Comparison of ENCODE assay signal across 34 cellular contexts in the genomic region with DNA sequence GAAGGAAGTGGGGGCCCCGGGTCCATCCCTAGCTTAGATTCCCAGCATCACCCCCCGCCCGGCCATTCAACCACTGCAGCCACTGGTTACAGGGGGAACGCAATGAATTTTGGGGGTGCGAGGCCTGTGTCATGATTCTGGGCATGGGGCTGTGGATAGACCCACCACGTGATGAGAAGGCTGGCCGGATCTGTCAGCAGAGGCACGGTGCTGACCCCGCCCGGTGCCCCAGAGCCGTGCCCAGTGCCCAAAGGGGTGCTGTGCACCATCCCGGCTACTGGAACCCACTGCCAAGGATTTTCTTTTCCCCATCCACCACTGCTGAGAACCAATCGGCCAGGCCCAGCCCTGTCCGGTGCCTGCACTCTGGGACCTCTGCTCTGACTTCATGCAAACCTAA. TPM values are rescaled to one million over a fixed set of nuclear protein-coding genes. Genes with fewer than 3 reads are reported as not detected.
"Had no signal": no experiment of that assay in that cellular context is flagged by ENCODE, and none has a peak within 500 bp of the region (broad histone marks: within the 10 kb centered on the region; RNA-seq: fewer than 3 reads in every experiment).

No MANE protein-coding gene starts in this region.

- H3K4me3 Mint-ChIP-seq: central memory CD8-positive, alpha-beta T cell; dendritic cell treated with granulocyte-macrophage colony-stimulating factor and Interleukin-4, amounts not matched to agents 40 ng/mL and 50 ng/mL, for 4 days; endodermal cell; nephron progenitor cell; stimulated activated effector memory CD8-positive, alpha-beta T cell treated with anti-CD3 and anti-CD28 coated beads, Interleukin-12 subunit alpha, Interleukin-12 subunit beta, amount 100 ng/mL, for 72 hours had no signal

- H3K27me3 ChIP-seq: ovary, vagina had no signal

- H3K9me3 Mint-ChIP-seq: central memory CD8-positive, alpha-beta T cell had no signal

- H3K36me3 ChIP-seq: colonic mucosa, gastrocnemius medialis, left ventricle myocardium inferior, lower lobe of right lung, ovary, right atrium auricular region, sigmoid colon, stomach, tibial nerve, vagina had no signal

- H3K4me3 ChIP-seq: colonic mucosa, gastrocnemius medialis, left ventricle myocardium inferior, lower lobe of right lung, ovary, right atrium auricular region, sigmoid colon, stomach, tibial nerve, vagina had no signal

- H3K27ac ChIP-seq: colonic mucosa, epithelial cell of prostate, gastrocnemius medialis, left ventricle myocardium inferior, lower lobe of right lung, ovary, right atrium auricular region, sigmoid colon, stomach, tibial nerve, vagina had no signal

- ATAC-seq: gastrocnemius medialis; lower lobe of right lung; stimulated activated effector memory CD8-positive, alpha-beta T cell treated with anti-CD3 and anti-CD28 coated beads, Interleukin-12 subunit alpha, Interleukin-12 subunit beta, amount 100 ng/mL, for 72 hours had no signal

- H3K27ac Mint-ChIP-seq: dendritic cell treated with granulocyte-macrophage colony-stimulating factor and Interleukin-4, amounts not matched to agents 40 ng/mL and 50 ng/mL, for 4 days; endodermal cell; nephron progenitor cell; stimulated activated effector memory CD8-positive, alpha-beta T cell treated with anti-CD3 and anti-CD28 coated beads, Interleukin-12 subunit alpha, Interleukin-12 subunit beta, amount 100 ng/mL, for 72 hours had no signal

- H3K4me1 ChIP-seq: colonic mucosa, gastrocnemius medialis, left ventricle myocardium inferior had no signal

- H3K36me3 Mint-ChIP-seq: stimulated activated effector memory CD8-positive, alpha-beta T cell treated with anti-CD3 and anti-CD28 coated beads, Interleukin-12 subunit alpha, Interleukin-12 subunit beta, amount 100 ng/mL, for 72 hours had no signal

- H3K4me1 Mint-ChIP-seq: endodermal cell had no signal

- DNase-seq: colonic mucosa; effector CD8-positive, alpha-beta T cell; endodermal cell; foreskin fibroblast; gastrocnemius medialis; head of caudate nucleus; kidney glomerular epithelial cell; left colon; left ventricle myocardium inferior; lower lobe of right lung; naive thymus-derived CD8-positive, alpha-beta T cell; nephron progenitor cell; occipital lobe; ovary; sigmoid colon; stimulated activated CD4-positive, alpha-beta T cell treated with anti-CD3 and anti-CD28 coated beads, Interleukin-2, amount 100 ng/mL, for 24 hours; stimulated activated CD4-positive, alpha-beta T cell treated with anti-CD3 and anti-CD28 coated beads, Interleukin-4, amount 100 ng/mL, for 24 hours; stimulated activated naive CD4-positive, alpha-beta T cell treated with Interleukin-2 at 50 U/mL for 16 hours; stomach had no signal

- H3K9me3 ChIP-seq: colonic mucosa, gastrocnemius medialis, lower lobe of right lung, ovary, right atrium auricular region, sigmoid colon, vagina had no signal

RNA-seq across cellular contexts. Expression of a gene that starts 27.4 kb away (rescaled TPM):
- total RNA-seq: chondrocyte; colonic mucosa; endodermal cell; esophagus mucosa; gastrocnemius medialis; left colon; left ventricle myocardium inferior; mucosa of gallbladder; naive thymus-derived CD8-positive, alpha-beta T cell; occipital lobe; right atrium auricular region; skeletal muscle tissue; subcutaneous adipose tissue; temporal lobe; ureter; vagina had no signal
- polyA plus RNA-seq: naive thymus-derived CD8-positive, alpha-beta T cell; stomach had no signal

RNA-seq across cellular contexts. Expression of a gene that starts 43.1 kb away (rescaled TPM):
- total RNA-seq: chondrocyte, endodermal cell, glomerular endothelial cell had no signal
- polyA plus RNA-seq: naive thymus-derived CD8-positive, alpha-beta T cell had no signal

RNA-seq across cellular contexts. Expression of a gene that starts 58.5 kb away (rescaled TPM):
- total RNA-seq: chondrocyte; endodermal cell; esophagus mucosa; glomerular endothelial cell; naive thymus-derived CD8-positive, alpha-beta T cell had no signal
- polyA plus RNA-seq: naive thymus-derived CD8-positive, alpha-beta T cell had no signal
